Comparison of ENCODE assay signal across 11 cellular contexts in genomic region chr1:230127105-230128054, GRCh38.
A peak's percentile ranks its signal among the peaks of the same experiment; 100 is the strongest.
DNase-seq lines count a peak whose midpoint lies in the region; ATAC-seq lines count a peak whose summit lies in the region.
"Had no signal": no experiment of that assay in that cellular context is flagged by ENCODE, and none has a peak within 500 bp of the region (broad histone marks: within the 10 kb centered on the region; RNA-seq: fewer than 3 reads in every experiment).

No MANE protein-coding gene starts in this region.

- peak; percentile 73 for DNase-seq in activated CD8-positive, alpha-beta memory T cell treated with anti-CD3 and anti-CD28 coated beads for 24 hours
- DNase-seq in activated CD8-positive, alpha-beta memory T cell treated with anti-CD3 and anti-CD28 coated beads, Interleukin-2, amount 50 U/mL, for 48 hours = no peak
- DNase-seq in activated CD8-positive, alpha-beta memory T cell treated with anti-CD3 and anti-CD28 coated beads for 4 hours (ENCODE audit: low read depth in 2 of 2) = peak; percentile 18 to 34
- no peak for DNase-seq in left colon
- DNase-seq in HAP-1 (ENCODE audit: low spot score in 2 of 2) = no peak
- DNase-seq in HT-29 (ENCODE audit: low spot score) = no peak
- DNase-seq: ACHN, midbrain, NCI-H2029 had no signal

- H3K9me3 Mint-ChIP-seq in stimulated activated memory B cell treated with anti-CD40 and anti-IgM and Interleukin-4, amounts not matched to agents 10 μg/mL and 1 μg/mL and 100 μg/mL, for 72 hours = no peaks in the 10 kb centered on the region

- H3K4me3 ChIP-seq in HAP-1 = no peak overlapping the region

- no peak overlapping the region for H3K4me3 Mint-ChIP-seq in stimulated activated memory B cell treated with anti-CD40 and anti-IgM and Interleukin-4, amounts not matched to agents 10 μg/mL and 1 μg/mL and 100 μg/mL, for 72 hours

- H3K27me3 ChIP-seq in HAP-1 (ENCODE audit: low read depth) = no peaks in the 10 kb centered on the region

- H3K4me1 ChIP-seq in HAP-1 = peaks cover 19% of the 10 kb centered on the region

- H3K27me3 Mint-ChIP-seq in stimulated activated memory B cell treated with anti-CD40 and anti-IgM and Interleukin-4, amounts not matched to agents 10 μg/mL and 1 μg/mL and 100 μg/mL, for 72 hours = no peaks in the 10 kb centered on the region

- intact Hi-C loops in left colon (cut with DNase I, micrococcal nuclease) = no loop called here

- H3K9me3 ChIP-seq in HAP-1 = no peaks in the 10 kb centered on the region

- H3K4me1 Mint-ChIP-seq in stimulated activated memory B cell treated with anti-CD40 and anti-IgM and Interleukin-4, amounts not matched to agents 10 μg/mL and 1 μg/mL and 100 μg/mL, for 72 hours = peaks cover 80% of the 10 kb centered on the region

- peak overlapping the region; percentile 97 for H3K27ac Mint-ChIP-seq in stimulated activated memory B cell treated with anti-CD40 and anti-IgM and Interleukin-4, amounts not matched to agents 10 μg/mL and 1 μg/mL and 100 μg/mL, for 72 hours

- ATAC-seq in left colon = peak; percentile 42
- no peak for ATAC-seq in stimulated activated memory B cell treated with anti-CD40 and anti-IgM and Interleukin-4, amounts not matched to agents 10 μg/mL and 1 μg/mL and 100 μg/mL, for 72 hours
- ATAC-seq in HG03025 (IDR thresholded peaks at IDR 0.05; ENCODE audit: low FRiP score, unreplicated experiment) = no peak

- peaks cover 6% of the 10 kb centered on the region for H3K36me3 Mint-ChIP-seq in stimulated activated memory B cell treated with anti-CD40 and anti-IgM and Interleukin-4, amounts not matched to agents 10 μg/mL and 1 μg/mL and 100 μg/mL, for 72 hours

- in situ Hi-C loops in HAP-1 (cut with MboI; ENCODE audit: low sequenced_read_pairs) = no loop called here

- no peaks in the 10 kb centered on the region for H3K36me3 ChIP-seq in HAP-1 (replicated peaks)

Comparison
In these comparisons a context has a peak if more than half of its experiments do, and no peak if none do; other contexts are left out.
1. DNase-seq: peak in activated CD8-positive, alpha-beta memory T cell treated with anti-CD3 and anti-CD28 coated beads for 24 hours (single experiment) and activated CD8-positive, alpha-beta memory T cell treated with anti-CD3 and anti-CD28 coated beads for 4 hours (2 of 2); none in activated CD8-positive, alpha-beta memory T cell treated with anti-CD3 and anti-CD28 coated beads, Interleukin-2, amount 50 U/mL, for 48 hours (single experiment), left colon (0 of 2), HAP-1 (0 of 2) and HT-29 (single experiment).